8 cellular contexts compared by ENCODE assay signal in the genomic region with DNA sequence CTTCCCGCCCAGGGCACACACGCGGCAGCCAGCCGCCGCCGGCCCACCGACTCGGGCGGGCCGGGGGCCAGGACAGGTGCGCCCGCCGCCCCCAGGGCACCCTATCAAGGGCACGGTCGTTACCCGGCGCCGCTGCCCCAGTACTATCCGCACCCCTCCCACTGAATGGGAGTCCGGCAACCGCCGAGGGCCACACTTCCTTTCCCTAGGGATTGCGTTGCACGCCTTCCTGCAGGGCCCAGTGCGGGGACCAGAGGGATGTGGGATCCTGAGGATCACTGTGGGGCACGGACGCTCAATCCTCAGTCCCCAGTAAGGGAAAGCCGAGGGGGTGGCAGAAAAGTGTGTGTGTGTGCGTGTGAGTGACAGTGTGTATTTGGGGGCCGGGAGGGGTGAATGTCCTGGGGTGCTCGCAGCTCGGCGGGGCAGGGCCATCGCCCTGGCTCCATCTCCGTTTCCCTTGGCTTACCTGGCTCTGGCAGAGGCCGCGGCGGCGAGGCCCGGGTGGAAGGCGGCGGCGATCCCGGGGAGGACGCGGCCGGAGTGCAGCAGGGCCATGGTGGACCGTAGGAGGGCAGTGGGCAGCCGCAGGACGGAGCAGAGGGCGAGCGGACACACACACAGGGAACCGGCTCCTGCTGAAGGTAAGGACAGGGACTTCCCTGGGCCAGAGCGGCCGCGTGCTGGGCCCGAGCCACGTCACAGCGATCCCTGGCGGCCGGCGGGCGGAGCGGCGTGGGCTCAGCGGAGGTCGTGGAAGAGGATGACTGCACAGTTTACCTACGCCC. TPM values are rescaled to one million over a fixed set of nuclear protein-coding genes. Genes with fewer than 3 reads are reported as not detected.
DNase-seq lines count a peak whose midpoint lies in the region; ATAC-seq and TF ChIP-seq lines count a peak whose summit lies in the region.

GOT2 (minus strand) TSS at position 646 of the 788 bp plus-strand sequence; CDS start at position 558, 88 bp downstream.

- peak within 1 kb of the TSS; percentile 69 for H3K4me3 ChIP-seq in lower lobe of right lung

- ATAC-seq in GM19324 (IDR thresholded peaks at IDR 0.05; ENCODE audit: low FRiP score, unreplicated experiment) (peak; percentile 95), HG03469 (IDR thresholded peaks at IDR 0.05; ENCODE audit: unreplicated experiment) (peak; percentile 88), lower lobe of right lung (peak; percentile 99)

- no peaks in the 10 kb centered on the region for H3K36me3 ChIP-seq in lower lobe of right lung

- intact Hi-C loops in lower lobe of right lung (cut with DNase I), result no loop called here

- TF ChIP-seq CTCF in C4-2B (conservative IDR thresholded peaks at IDR 0.05), result peak; percentile 95
- peak; percentile 96 for TF ChIP-seq CTCF in lower lobe of right lung (IDR thresholded peaks at IDR 0.05)

- no peaks in the 10 kb centered on the region for H3K27me3 ChIP-seq in lower lobe of right lung (ENCODE audit: low read depth)

- H3K4me1 ChIP-seq in lower lobe of right lung, result peaks cover 16% of the 10 kb centered on the region

- H3K27ac ChIP-seq in C4-2B, result peak within 1 kb of the TSS; percentile 95
- H3K27ac ChIP-seq in lower lobe of right lung, result peak within 1 kb of the TSS; percentile 71

- no peaks in the 10 kb centered on the region for H3K9me3 ChIP-seq in lower lobe of right lung

- DNase-seq in NCI-H526 treated with DMSO at 0.1 percent for 48 hours (lab: John Stamatoyannopoulos, UW) (peak; percentile 60), ecto neural progenitor cell (ENCODE audit: low spot score) (peak; percentile 92), lower lobe of right lung (peak; percentile 88)
- DNase-seq in activated CD4-positive, alpha-beta T cell treated with anti-CD3 and anti-CD28 coated beads, Interleukin-2, amount 50 U/mL, for 48 hours, result peak; percentile 82 to 85
- DNase-seq in stimulated activated CD4-positive, alpha-beta T cell treated with anti-CD3 and anti-CD28 coated beads, TNF-alpha, amount 100 ng/mL, for 24 hours (ENCODE audit: low read depth in 3 of 3), result peak; percentile 57 to 82 (median 66)

RNA-seq across cellular contexts. Expression of gene GOT2, which starts in this region (rescaled TPM):
- total RNA-seq in lower lobe of right lung, result 50.7 TPM

Comparison
In these comparisons a context has a peak if more than half of its experiments do, and no peak if none do; other contexts are left out.
1. Peak in every context shown above with its lines: DNase-seq, ATAC-seq, H3K4me3 ChIP-seq and H3K27ac ChIP-seq.